ENCODE assay signal across 40 cellular contexts in the genomic region with DNA sequence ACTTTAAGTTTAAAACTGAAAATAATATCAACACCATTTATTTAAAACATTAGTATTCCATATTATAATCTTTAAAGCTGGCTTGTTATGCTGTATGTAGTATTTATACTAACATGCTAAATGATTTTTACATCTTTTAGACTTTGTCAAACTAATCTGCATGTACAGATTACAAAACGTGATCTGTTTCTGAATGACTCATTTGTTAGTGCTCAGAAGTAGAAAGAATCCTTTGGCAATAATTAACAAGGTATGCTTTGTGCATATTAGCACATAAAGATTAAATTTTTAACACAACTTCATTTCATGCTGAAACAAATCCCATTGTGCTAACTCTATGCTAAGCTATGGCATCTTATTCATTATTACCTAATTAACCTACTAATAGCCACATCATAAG.
"Had no signal": no experiment of that assay in that cellular context is flagged by ENCODE, and none has a peak within 500 bp of the region (broad histone marks: within the 10 kb centered on the region; RNA-seq: fewer than 3 reads in every experiment).

No MANE protein-coding gene starts in this region.

- H3K36me3 Mint-ChIP-seq: activated naive CD4-positive, alpha-beta T cell treated with anti-CD3 and anti-CD28 coated beads, Interleukin-2, amount 10 ng/mL, durations not matched to agents 7 days and 5 days; activated naive CD4-positive, alpha-beta T cell treated with anti-CD3 and anti-CD28 coated beads, Interleukin-2, amount 50 U/mL, for 24 hours; activated naive CD4-positive, alpha-beta T cell treated with anti-CD3 and anti-CD28 coated beads, Interleukin-2, amount 50 U/mL, for 72 hours; activated naive CD8-positive, alpha-beta T cell; activated naive CD8-positive, alpha-beta T cell treated with anti-CD3 and anti-CD28 coated beads for 36 hours; activated naive CD8-positive, alpha-beta T cell treated with anti-CD3 and anti-CD28 coated beads, Interleukin-2, amount 10 ng/mL, durations not matched to agents 7 days and 5 days; brain had no signal

- H3K27me3 Mint-ChIP-seq: activated naive CD4-positive, alpha-beta T cell treated with anti-CD3 and anti-CD28 coated beads, Interleukin-2, amount 10 ng/mL, durations not matched to agents 7 days and 5 days; activated naive CD4-positive, alpha-beta T cell treated with anti-CD3 and anti-CD28 coated beads, Interleukin-2, amount 50 U/mL, for 24 hours; activated naive CD8-positive, alpha-beta T cell treated with anti-CD3 and anti-CD28 coated beads for 36 hours; activated naive CD8-positive, alpha-beta T cell treated with anti-CD3 and anti-CD28 coated beads, Interleukin-2, amount 50 U/mL, for 24 hours; central memory CD8-positive, alpha-beta T cell had no signal

- DNase-seq: activated effector memory CD4-positive, alpha-beta T cell treated with anti-CD3 and anti-CD28 coated beads, Interleukin-2, amount 50 U/mL, for 16 hours; activated effector memory CD4-positive, alpha-beta T cell treated with Interleukin-2 at 50 U/mL for 16 hours; activated gamma-delta T cell; activated gamma-delta T cell treated with Interleukin-2 at 50 U/mL for 16 hours; activated naive CD4-positive, alpha-beta T cell; activated naive CD4-positive, alpha-beta T cell treated with anti-CD3 and anti-CD28 coated beads for 36 hours; activated naive CD4-positive, alpha-beta T cell treated with anti-CD3 and anti-CD28 coated beads, Interleukin-2, amount 10 ng/mL, durations not matched to agents 7 days and 5 days; activated naive CD4-positive, alpha-beta T cell treated with anti-CD3 and anti-CD28 coated beads, Interleukin-2, amount 50 U/mL, for 16 hours; activated naive CD4-positive, alpha-beta T cell treated with Interleukin-2 at 50 U/mL for 16 hours; activated naive CD8-positive, alpha-beta T cell treated with anti-CD3 and anti-CD28 coated beads for 36 hours; activated naive CD8-positive, alpha-beta T cell treated with anti-CD3 and anti-CD28 coated beads, Interleukin-2, amount 10 ng/mL, durations not matched to agents 7 days and 5 days; activated naive CD8-positive, alpha-beta T cell treated with anti-CD3 and anti-CD28 coated beads, Interleukin-2, amount 50 U/mL, for 24 hours; activated T-cell treated with anti-CD3 and anti-CD28 coated beads, Interleukin-2, amount 50 U/mL, for 1 hour; activated T-cell treated with anti-CD3 and anti-CD28 coated beads, Interleukin-2, amount 50 U/mL, for 24 hours; activated T-cell treated with anti-CD3 and anti-CD28 coated beads, Interleukin-2, amount 50 U/mL, for 4 hours; activated T-cell treated with anti-CD3 and anti-CD28 coated beads, Interleukin-2, amount 50 U/mL, for 48 hours; activated T-cell treated with anti-CD3 and anti-CD28 coated beads, Interleukin-2, amount 50 U/mL, for 72 hours; adrenal gland; amniotic stem cell; amygdala; anterior cingulate cortex; aorta; body of pancreas; brain microvascular endothelial cell; caudate nucleus; central memory CD4-positive, alpha-beta T cell; cerebellar nuclear complex had no signal

- H3K4me3 ChIP-seq: adrenal gland, ascending aorta, body of pancreas, breast epithelium, cardiac muscle cell had no signal

- H3K9me3 Mint-ChIP-seq: activated naive CD4-positive, alpha-beta T cell treated with anti-CD3 and anti-CD28 coated beads for 36 hours; activated naive CD4-positive, alpha-beta T cell treated with anti-CD3 and anti-CD28 coated beads, Interleukin-2, amount 10 ng/mL, durations not matched to agents 7 days and 5 days; activated naive CD4-positive, alpha-beta T cell treated with anti-CD3 and anti-CD28 coated beads, Interleukin-2, amount 50 U/mL, for 24 hours; activated naive CD4-positive, alpha-beta T cell treated with anti-CD3 and anti-CD28 coated beads, Interleukin-2, amount 50 U/mL, for 72 hours; activated naive CD8-positive, alpha-beta T cell treated with anti-CD3 and anti-CD28 coated beads for 36 hours; activated naive CD8-positive, alpha-beta T cell treated with anti-CD3 and anti-CD28 coated beads, Interleukin-2, amount 10 ng/mL, durations not matched to agents 7 days and 5 days; activated naive CD8-positive, alpha-beta T cell treated with anti-CD3 and anti-CD28 coated beads, Interleukin-2, amount 50 U/mL, for 24 hours; activated T-cell treated with anti-CD3 and anti-CD28 coated beads, Interleukin-2, amount 50 U/mL, for 24 hours; activated T-cell treated with anti-CD3 and anti-CD28 coated beads, Interleukin-2, amount 50 U/mL, for 4 hours; activated T-cell treated with anti-CD3 and anti-CD28 coated beads, Interleukin-2, amount 50 U/mL, for 72 hours; activated T-helper 1 cell treated with anti-CD3 and anti-CD28 coated beads, Interleukin-12 subunit alpha, Interleukin-12 subunit beta, Interleukin-2, Interleukin-4 antibody, amounts not matched to agents 30 ng/mL and 10 ng/mL and 1 ng/mL, durations not matched to agents 14 hours and 24 hours and 36 hours; activated T-helper 17 cell treated with anti-CD3 and anti-CD28 coated beads, Interleukin-2, amount 50 U/mL, for 72 hours; activated T-helper 2 cell treated with anti-CD3 and anti-CD28 coated beads, Interferon-gamma antibody, Interleukin-2, Interleukin-4, amounts not matched to agents 10 μg/mL and 5 μg/mL and 100 μg/mL, durations not matched to agents 14 hours and 24 hours and 36 hours; brain; central memory CD8-positive, alpha-beta T cell had no signal

- H3K36me3 ChIP-seq: adrenal gland, ascending aorta, brain microvascular endothelial cell, breast epithelium, cardiac muscle cell had no signal

- ATAC-seq: activated naive CD4-positive, alpha-beta T cell treated with anti-CD3 and anti-CD28 coated beads, Interleukin-2, amount 50 U/mL, for 72 hours; activated naive CD8-positive, alpha-beta T cell treated with anti-CD3 and anti-CD28 coated beads, Interleukin-2, amount 50 U/mL, for 24 hours; activated T-cell treated with anti-CD3 and anti-CD28 coated beads, Interleukin-2, amount 50 U/mL, for 4 hours; activated T-cell treated with anti-CD3 and anti-CD28 coated beads, Interleukin-2, amount 50 U/mL, for 72 hours; activated T-helper 17 cell treated with anti-CD3 and anti-CD28 coated beads, Interleukin-2, amount 50 U/mL, for 72 hours; body of pancreas had no signal

- H3K27me3 ChIP-seq: adrenal gland, ascending aorta, body of pancreas, brain microvascular endothelial cell, breast epithelium, cardiac muscle cell had no signal

- H3K27ac Mint-ChIP-seq: activated naive CD4-positive, alpha-beta T cell treated with anti-CD3 and anti-CD28 coated beads for 36 hours; activated naive CD4-positive, alpha-beta T cell treated with anti-CD3 and anti-CD28 coated beads, Interleukin-2, amount 10 ng/mL, durations not matched to agents 7 days and 5 days; activated naive CD4-positive, alpha-beta T cell treated with anti-CD3 and anti-CD28 coated beads, Interleukin-2, amount 50 U/mL, for 24 hours; activated naive CD4-positive, alpha-beta T cell treated with anti-CD3 and anti-CD28 coated beads, Interleukin-2, amount 50 U/mL, for 72 hours; activated naive CD8-positive, alpha-beta T cell; activated naive CD8-positive, alpha-beta T cell treated with anti-CD3 and anti-CD28 coated beads for 36 hours; activated naive CD8-positive, alpha-beta T cell treated with anti-CD3 and anti-CD28 coated beads, Interleukin-2, amount 10 ng/mL, durations not matched to agents 7 days and 5 days; activated naive CD8-positive, alpha-beta T cell treated with anti-CD3 and anti-CD28 coated beads, Interleukin-2, amount 50 U/mL, for 24 hours; activated T-cell treated with anti-CD3 and anti-CD28 coated beads, Interleukin-2, amount 50 U/mL, for 24 hours; activated T-cell treated with anti-CD3 and anti-CD28 coated beads, Interleukin-2, amount 50 U/mL, for 72 hours; activated T-helper 1 cell treated with anti-CD3 and anti-CD28 coated beads, Interleukin-12 subunit alpha, Interleukin-12 subunit beta, Interleukin-2, Interleukin-4 antibody, amounts not matched to agents 30 ng/mL and 10 ng/mL and 1 ng/mL, durations not matched to agents 14 hours and 24 hours and 36 hours; activated T-helper 17 cell treated with anti-CD3 and anti-CD28 coated beads, Interleukin-2, amount 50 U/mL, for 72 hours; activated T-helper 2 cell treated with anti-CD3 and anti-CD28 coated beads, Interferon-gamma antibody, Interleukin-2, Interleukin-4, amounts not matched to agents 10 μg/mL and 5 μg/mL and 100 μg/mL, durations not matched to agents 14 hours and 24 hours and 36 hours had no signal

- H3K9me3 ChIP-seq: adrenal gland, ascending aorta, body of pancreas, breast epithelium had no signal

- H3K4me3 Mint-ChIP-seq: activated naive CD4-positive, alpha-beta T cell treated with anti-CD3 and anti-CD28 coated beads for 36 hours; activated naive CD4-positive, alpha-beta T cell treated with anti-CD3 and anti-CD28 coated beads, Interleukin-2, amount 10 ng/mL, durations not matched to agents 7 days and 5 days; activated naive CD4-positive, alpha-beta T cell treated with anti-CD3 and anti-CD28 coated beads, Interleukin-2, amount 50 U/mL, for 24 hours; activated naive CD8-positive, alpha-beta T cell; activated naive CD8-positive, alpha-beta T cell treated with anti-CD3 and anti-CD28 coated beads for 36 hours; activated naive CD8-positive, alpha-beta T cell treated with anti-CD3 and anti-CD28 coated beads, Interleukin-2, amount 10 ng/mL, durations not matched to agents 7 days and 5 days; activated naive CD8-positive, alpha-beta T cell treated with anti-CD3 and anti-CD28 coated beads, Interleukin-2, amount 50 U/mL, for 24 hours; activated T-cell treated with anti-CD3 and anti-CD28 coated beads, Interleukin-2, amount 50 U/mL, for 24 hours; activated T-cell treated with anti-CD3 and anti-CD28 coated beads, Interleukin-2, amount 50 U/mL, for 4 hours; activated T-cell treated with anti-CD3 and anti-CD28 coated beads, Interleukin-2, amount 50 U/mL, for 72 hours; activated T-helper 1 cell treated with anti-CD3 and anti-CD28 coated beads, Interleukin-12 subunit alpha, Interleukin-12 subunit beta, Interleukin-2, Interleukin-4 antibody, amounts not matched to agents 30 ng/mL and 10 ng/mL and 1 ng/mL, durations not matched to agents 14 hours and 24 hours and 36 hours; activated T-helper 17 cell treated with anti-CD3 and anti-CD28 coated beads, Interleukin-2, amount 50 U/mL, for 72 hours; brain; central memory CD8-positive, alpha-beta T cell had no signal

- H3K4me1 ChIP-seq: adrenal gland, ascending aorta, body of pancreas, breast epithelium had no signal

- H3K4me1 Mint-ChIP-seq: activated naive CD4-positive, alpha-beta T cell treated with anti-CD3 and anti-CD28 coated beads, Interleukin-2, amount 10 ng/mL, durations not matched to agents 7 days and 5 days; activated naive CD4-positive, alpha-beta T cell treated with anti-CD3 and anti-CD28 coated beads, Interleukin-2, amount 50 U/mL, for 24 hours; activated naive CD8-positive, alpha-beta T cell treated with anti-CD3 and anti-CD28 coated beads for 36 hours; activated naive CD8-positive, alpha-beta T cell treated with anti-CD3 and anti-CD28 coated beads, Interleukin-2, amount 10 ng/mL, durations not matched to agents 7 days and 5 days; activated naive CD8-positive, alpha-beta T cell treated with anti-CD3 and anti-CD28 coated beads, Interleukin-2, amount 50 U/mL, for 24 hours; activated T-helper 17 cell treated with anti-CD3 and anti-CD28 coated beads, Interleukin-2, amount 50 U/mL, for 72 hours; central memory CD8-positive, alpha-beta T cell had no signal

- H3K27ac ChIP-seq: adrenal gland, ascending aorta, body of pancreas, brain microvascular endothelial cell, breast epithelium, cardiac muscle cell had no signal

- FAIRE-seq: astrocyte, bronchial epithelial cell had no signal
